In genomic region chr7:102364394-102364886, GRCh38 we compare ENCODE assay signal across 8 cellular contexts. TPM values are rescaled to one million over a fixed set of nuclear protein-coding genes. Genes with fewer than 3 reads are reported as not detected.
A peak's percentile ranks its signal among the peaks of the same experiment; 100 is the strongest.
DNase-seq lines count a peak whose midpoint lies in the region; TF ChIP-seq lines count a peak whose summit lies in the region.
"Not testable (repeated sequence)": the region's sequence is repeated elsewhere in the genome, so short reads cannot be mapped to it uniquely, and the experiment has no call there.

No MANE protein-coding gene starts in this region.

- peaks cover 43% of the 10 kb centered on the region for H3K79me2 ChIP-seq in GM23248 (ENCODE audit: insufficient read depth)

- peak overlapping the region; percentile 70 for H2AFZ ChIP-seq in GM23248

- H4K20me1 ChIP-seq in GM23248 (ENCODE audit: insufficient read depth): not testable (repeated sequence)

- peak overlapping the region; percentile 86 for H3K4me2 ChIP-seq in GM23248 (ENCODE audit: unreplicated experiment)

- POLR2A ChIA-PET in RWPE1 (lab: Yijun Ruan, JAX; ENCODE audit: low non-redundant PET): not testable (repeated sequence)

- peak overlapping the region; percentile 77 for H3K27ac Mint-ChIP-seq in activated T-helper 2 cell treated with anti-CD3 and anti-CD28 coated beads, Interferon-gamma antibody, Interleukin-2, Interleukin-4, amounts not matched to agents 10 μg/mL and 5 μg/mL and 100 μg/mL, durations not matched to agents 14 hours and 24 hours and 36 hours
- H3K27ac Mint-ChIP-seq in nephron: peak overlapping the region; percentile 78 to 93 (median 89)

- not testable (repeated sequence) for H3K4me1 ChIP-seq in GM23248 (ENCODE audit: insufficient read depth); ectodermal cell (ENCODE audit: control insufficient read depth, insufficient read depth, low read length); iPS-15b (ENCODE audit: control insufficient read depth, insufficient read depth, low read length)

- H3F3A ChIP-seq in GM23248 (ENCODE audit: insufficient read depth): not testable (repeated sequence)

- peak overlapping the region; percentile 96 for H3K4me3 Mint-ChIP-seq in activated T-helper 2 cell treated with anti-CD3 and anti-CD28 coated beads, Interferon-gamma antibody, Interleukin-2, Interleukin-4, amounts not matched to agents 10 μg/mL and 5 μg/mL and 100 μg/mL, durations not matched to agents 14 hours and 24 hours and 36 hours (ENCODE audit: low read depth)
- H3K4me3 Mint-ChIP-seq in nephron: peak overlapping the region; percentile 91 to 97 (median 96)

- peaks cover 25% of the 10 kb centered on the region for H3K36me3 Mint-ChIP-seq in activated T-helper 2 cell treated with anti-CD3 and anti-CD28 coated beads, Interferon-gamma antibody, Interleukin-2, Interleukin-4, amounts not matched to agents 10 μg/mL and 5 μg/mL and 100 μg/mL, durations not matched to agents 14 hours and 24 hours and 36 hours (ENCODE audit: low read depth)
- peaks cover 21% of the 10 kb centered on the region for H3K36me3 Mint-ChIP-seq in nephron (ENCODE audit: low read depth)

- peak overlapping the region; percentile 95 for H3K9ac ChIP-seq in GM23248
- H3K9ac ChIP-seq in iPS-15b (ENCODE audit: low read depth, low read length): not testable (repeated sequence)

- intact Hi-C loops in activated T-helper 2 cell treated with anti-CD3 and anti-CD28 coated beads, Interferon-gamma antibody, Interleukin-2, Interleukin-4, amounts not matched to agents 10 μg/mL and 5 μg/mL and 100 μg/mL, durations not matched to agents 14 hours and 24 hours and 36 hours (cut with micrococcal nuclease): not testable (repeated sequence)

- in situ Hi-C loops in GM23248 (cut with MboI): not testable (repeated sequence)

- H3K9me3 ChIP-seq in GM23248 (ENCODE audit: low read depth); ectodermal cell (ENCODE audit: control insufficient read depth, low read length); iPS-15b (ENCODE audit: control insufficient read depth, insufficient read depth, low read length): not testable (repeated sequence)

- H3K27ac ChIP-seq in 22Rv1 (peak overlapping the region; percentile 72), GM23248 (peak overlapping the region; percentile 91), RWPE1 (peak overlapping the region; percentile 81)
- H3K27ac ChIP-seq in ectodermal cell (ENCODE audit: insufficient read depth, low read depth, low read length, poor library complexity, severe bottlenecking): not testable (repeated sequence)

- H3K9me2 ChIP-seq in GM23248 (ENCODE audit: insufficient read depth): not testable (repeated sequence)

- H3K27me3 Mint-ChIP-seq in activated T-helper 2 cell treated with anti-CD3 and anti-CD28 coated beads, Interferon-gamma antibody, Interleukin-2, Interleukin-4, amounts not matched to agents 10 μg/mL and 5 μg/mL and 100 μg/mL, durations not matched to agents 14 hours and 24 hours and 36 hours (ENCODE audit: low read depth); nephron (ENCODE audit: low read depth): not testable (repeated sequence)

- CTCF ChIA-PET in RWPE1 (lab: Yijun Ruan, JAX): interaction anchor here (0.6 to 0.7 kb wide), 2 partner anchors 19 to 858 kb away, joined by 4 read pairs; no protein-coding TSS in a partner anchor

- H3K4me3 ChIP-seq in GM23248 (peak overlapping the region; percentile 72), ectodermal cell (ENCODE audit: insufficient read depth, low read depth, low read length) (peak overlapping the region; percentile 66), iPS-15b (ENCODE audit: low read depth, low read length) (peak overlapping the region; percentile 75)

- H3K4me1 Mint-ChIP-seq in activated T-helper 2 cell treated with anti-CD3 and anti-CD28 coated beads, Interferon-gamma antibody, Interleukin-2, Interleukin-4, amounts not matched to agents 10 μg/mL and 5 μg/mL and 100 μg/mL, durations not matched to agents 14 hours and 24 hours and 36 hours (ENCODE audit: low read depth); nephron: not testable (repeated sequence)

- not testable (repeated sequence) for H3K27me3 ChIP-seq in GM23248 (replicated peaks; ENCODE audit: insufficient read depth); ectodermal cell (ENCODE audit: control insufficient read depth, insufficient read depth, low read length, poor library complexity, severe bottlenecking); iPS-15b (ENCODE audit: control insufficient read depth, insufficient read depth, low read length)

- 1 to 2% methylated on average over 19 to 20 of the region's 20 CpGs for WGBS in GM23248 (ENCODE audit: low coverage in 1 of 2, low lambda C conversion rate in 2 of 2, missing lambda C conversion rate in 2 of 2), 2 experiments
- 1 to 2% methylated on average over 12 to 18 of the region's 20 CpGs for WGBS in ectodermal cell, 2 experiments

- not testable (repeated sequence) for TF ChIP-seq CTCF in 22Rv1 (IDR thresholded peaks at IDR 0.05); RWPE1 (conservative IDR thresholded peaks at IDR 0.05; ENCODE audit: low read depth); nephron (IDR thresholded peaks at IDR 0.05; ENCODE audit: unreplicated experiment in 3 of 3)

- H3K9me3 Mint-ChIP-seq in activated T-helper 2 cell treated with anti-CD3 and anti-CD28 coated beads, Interferon-gamma antibody, Interleukin-2, Interleukin-4, amounts not matched to agents 10 μg/mL and 5 μg/mL and 100 μg/mL, durations not matched to agents 14 hours and 24 hours and 36 hours; nephron: not testable (repeated sequence)

- H3K36me3 ChIP-seq in GM23248 (ENCODE audit: low read depth); ectodermal cell (ENCODE audit: control insufficient read depth, insufficient read depth, low read length); iPS-15b (ENCODE audit: control insufficient read depth, insufficient read depth, low read length): not testable (repeated sequence)

- peak; percentile 22 for DNase-seq in GM23248
- DNase-seq in RWPE1 (ENCODE audit: low spot score): not testable (repeated sequence)
- peak; percentile 13 for DNase-seq in activated T-helper 2 cell treated with anti-CD3 and anti-CD28 coated beads, Interferon-gamma antibody, Interleukin-2, Interleukin-4, amounts not matched to agents 10 μg/mL and 5 μg/mL and 100 μg/mL, durations not matched to agents 14 hours and 24 hours and 36 hours (ENCODE audit: low spot score)
- peak; percentile 4 for DNase-seq in stimulated activated CD4-positive, alpha-beta T cell treated with anti-CD3 and anti-CD28 coated beads, Interleukin-4, amount 100 ng/mL, for 24 hours

RNA-seq across cellular contexts. Expression of gene SPDYE6, which starts 8.2 kb away (rescaled TPM):
- total RNA-seq in GM23248 (2014; rRNA removed; shearing (Covaris generic)): not detected in 2 replicates
- polyA plus RNA-seq in GM23248 (2016; fragmentation: Nextera tagmentation; extraction: Ambion mirVana): 0.19 TPM in 1 of 2 replicates, not detected in the other
- not detected in 2 replicates for total RNA-seq in activated T-helper 2 cell treated with anti-CD3 and anti-CD28 coated beads, Interferon-gamma antibody, Interleukin-2, Interleukin-4, amounts not matched to agents 10 μg/mL and 5 μg/mL and 100 μg/mL, durations not matched to agents 14 hours and 24 hours and 36 hours
- not detected for polyA plus RNA-seq in ectodermal cell (2013, experiment 1 of 4)
- polyA plus RNA-seq in ectodermal cell (2013, experiment 2 of 4): not detected
- polyA plus RNA-seq in ectodermal cell (2013, experiment 3 of 4): not detected
- polyA plus RNA-seq in ectodermal cell (2013, experiment 4 of 4): not detected

RNA-seq across cellular contexts. Expression of gene PRKRIP1, which starts 31.7 kb away (rescaled TPM):
- 14.8 and 17.3 TPM in 2 replicates for total RNA-seq in GM23248 (2014; rRNA removed; shearing (Covaris generic))
- 19.1 and 20.3 TPM in 2 replicates for polyA plus RNA-seq in GM23248 (2016; fragmentation: Nextera tagmentation; extraction: Ambion mirVana)
- total RNA-seq in activated T-helper 2 cell treated with anti-CD3 and anti-CD28 coated beads, Interferon-gamma antibody, Interleukin-2, Interleukin-4, amounts not matched to agents 10 μg/mL and 5 μg/mL and 100 μg/mL, durations not matched to agents 14 hours and 24 hours and 36 hours: 25.7 and 30.0 TPM in 2 replicates
- 37.8 TPM for polyA plus RNA-seq in ectodermal cell (2013, experiment 1 of 4)
- polyA plus RNA-seq in ectodermal cell (2013, experiment 2 of 4): 39.3 TPM
- 31.9 TPM for polyA plus RNA-seq in ectodermal cell (2013, experiment 3 of 4)
- polyA plus RNA-seq in ectodermal cell (2013, experiment 4 of 4): 39.2 TPM
